ENCODE assay signal across 2 cellular contexts in the genomic region with DNA sequence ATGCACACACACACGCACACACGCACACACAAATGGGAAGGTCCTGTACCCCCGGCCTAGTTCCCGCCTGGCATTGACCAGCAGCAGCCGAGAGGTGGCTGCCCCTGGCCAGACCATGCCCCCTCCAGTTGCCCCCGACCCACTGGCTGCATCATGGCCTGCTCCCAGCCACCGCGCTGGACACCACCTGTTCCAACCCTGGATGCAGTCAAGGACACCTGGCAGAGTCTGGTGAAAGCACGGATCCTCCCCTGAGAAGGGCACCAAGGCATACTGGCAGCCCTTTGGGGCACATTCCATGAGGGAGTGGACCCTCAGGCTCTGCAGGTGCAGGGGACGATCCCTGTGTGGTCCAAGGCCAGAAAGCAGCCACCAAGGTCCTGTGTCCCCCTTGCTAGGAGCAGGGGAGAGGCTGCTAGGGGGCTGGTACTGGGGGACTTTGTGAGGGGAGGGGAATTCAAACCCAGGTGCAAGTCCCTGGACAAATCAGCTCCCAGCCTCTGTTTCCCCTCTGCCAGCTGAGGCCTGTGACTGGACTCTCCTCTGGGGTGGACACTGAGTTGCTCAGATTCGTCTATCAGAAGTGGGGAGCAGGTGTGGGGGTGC.
TF ChIP-seq lines count a peak whose summit lies in the region.

No MANE protein-coding gene starts in this region.

TF ChIP-seq in H1, 55 proteins besides CTCF, POLR2A, EP300 and RAD21:
- TF ChIP-seq ZNF274 (IDR thresholded peaks at IDR 0.05; ENCODE audit: borderline replicate concordance, extremely low read depth, low read length) (no peak), SAP30 (IDR thresholded peaks at IDR 0.05; ENCODE audit: insufficient read depth, insufficient replicate concordance, low read length) (no peak), NANOG (IDR thresholded peaks at IDR 0.05; ENCODE audit: insufficient read depth, low read depth, low read length, poor library complexity, severe bottlenecking) (no peak), TAF7 (optimal IDR thresholded peaks at IDR 0.05; ENCODE audit: borderline replicate concordance, low read depth, low read length) (no peak), SP2 (IDR thresholded peaks at IDR 0.05; ENCODE audit: low read length) (no peak), SIRT6 (IDR thresholded peaks at IDR 0.05; ENCODE audit: low read length) (no peak)

TF ChIP-seq in GM12891, 5 proteins besides CTCF, POLR2A, EP300 and RAD21:
- TF ChIP-seq POLR2AphosphoS5 (IDR thresholded peaks at IDR 0.05; ENCODE audit: low read depth, low read length) = no peak
- TF ChIP-seq TAF1 (IDR thresholded peaks at IDR 0.05; ENCODE audit: low read depth, low read length) = no peak
- TF ChIP-seq POU2F2 (IDR thresholded peaks at IDR 0.05; ENCODE audit: low read depth, low read length) = no peak
- TF ChIP-seq SPI1 (IDR thresholded peaks at IDR 0.05; ENCODE audit: low read depth, low read length) = no peak
- no peak for TF ChIP-seq PAX5 (IDR thresholded peaks at IDR 0.05; ENCODE audit: insufficient read depth, low read length, severe bottlenecking)
TF ChIP-seq in GM12891: peak in this region for 0.
